ENCODE assay signal across 11 cellular contexts in the genomic region with DNA sequence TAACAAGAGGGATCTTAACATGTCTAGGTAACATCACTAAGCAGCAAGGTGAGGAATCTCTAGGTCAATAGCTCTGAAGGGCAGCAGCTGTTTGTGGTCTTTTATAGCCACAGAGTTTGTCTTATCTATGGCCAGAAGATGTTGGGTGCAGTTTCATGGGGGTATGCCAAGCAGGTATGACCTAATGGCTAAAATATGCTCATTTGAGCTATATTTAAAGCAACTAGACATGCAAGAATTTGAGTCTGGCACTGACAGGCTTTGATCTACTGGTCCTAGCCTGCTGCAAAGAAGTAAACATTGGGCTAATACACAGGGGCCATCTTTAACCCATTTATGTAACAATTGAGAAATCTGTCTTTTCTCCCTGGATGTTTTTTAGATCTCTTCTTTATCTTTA. TPM values are rescaled to one million over a fixed set of nuclear protein-coding genes. Genes with fewer than 3 reads are reported as not detected.
DNase-seq lines count a peak whose midpoint lies in the region; ATAC-seq and TF ChIP-seq lines count a peak whose summit lies in the region.
"Had no signal": no experiment of that assay in that cellular context is flagged by ENCODE, and none has a peak within 500 bp of the region (broad histone marks: within the 10 kb centered on the region; RNA-seq: fewer than 3 reads in every experiment).

No MANE protein-coding gene starts in this region.

- H3K36me3 Mint-ChIP-seq in immature natural killer cell = no peaks in the 10 kb centered on the region
- H3K36me3 Mint-ChIP-seq: naive thymus-derived CD8-positive, alpha-beta T cell had no signal

- H3K36me3 ChIP-seq in HEK293 (ENCODE audit: control insufficient read depth in 2 of 2, insufficient read depth in 1 of 2, low read length in 2 of 2) = no peaks in the 10 kb centered on the region
- no peaks in the 10 kb centered on the region for H3K36me3 ChIP-seq in skeletal muscle satellite cell (ENCODE audit: insufficient read depth, low read length)

- no peak overlapping the region for H3K27ac ChIP-seq in HEK293 (ENCODE audit: extremely low read depth, low read depth, low read length)
- no peak overlapping the region for H3K27ac ChIP-seq in foreskin keratinocyte

- H3K4me1 ChIP-seq in HEK293 (ENCODE audit: control insufficient read depth, insufficient read depth, low read length) = no peaks in the 10 kb centered on the region
- peaks cover 13% of the 10 kb centered on the region for H3K4me1 ChIP-seq in foreskin keratinocyte
- H3K4me1 ChIP-seq in skeletal muscle satellite cell (ENCODE audit: control insufficient read depth, insufficient read depth, low read length) = peaks cover 23% of the 10 kb centered on the region

- peak overlapping the region; percentile 53 for H3K4me2 ChIP-seq in skeletal muscle satellite cell (ENCODE audit: low read length)

- TF ChIP-seq CTCF in HEK293 (tag by site-specific recombination; IDR thresholded peaks at IDR 0.05) (no peak), foreskin keratinocyte (conservative IDR thresholded peaks at IDR 0.05) (no peak)

- no peak overlapping the region for H3K4me3 ChIP-seq in HEK293 (ENCODE audit: low read depth, low read length)
- no peak overlapping the region for H3K4me3 ChIP-seq in skeletal muscle satellite cell (ENCODE audit: low read length)

- intact Hi-C loops in posterior cingulate gyrus (cut with DNase I) = no loop called here

- POLR2A ChIA-PET in HEK293 (lab: Yijun Ruan, JAX) = interaction anchor here (1.0 to 1.7 kb wide), 5 partner anchors 8 to 239 kb away, joined by 3 to 40 read pairs (median 4); a partner anchor contains a TSS

- no peaks in the 10 kb centered on the region for H3K4me1 Mint-ChIP-seq in immature natural killer cell
- H3K4me1 Mint-ChIP-seq: naive thymus-derived CD8-positive, alpha-beta T cell had no signal

- H3K27me3 ChIP-seq in foreskin keratinocyte (no peaks in the 10 kb centered on the region), skeletal muscle satellite cell (ENCODE audit: control insufficient read depth, insufficient read depth, low read length) (no peaks in the 10 kb centered on the region)

- H3K9me3 ChIP-seq in HEK293 (ENCODE audit: control insufficient read depth, insufficient read depth, low read depth, low read length) (no peaks in the 10 kb centered on the region), skeletal muscle satellite cell (replicated peaks; ENCODE audit: low read length) (no peaks in the 10 kb centered on the region)

- peak; percentile 48 for ATAC-seq in foreskin keratinocyte
- ATAC-seq: naive thymus-derived CD8-positive, alpha-beta T cell had no signal

- H3K4me3 Mint-ChIP-seq in immature natural killer cell = no peak overlapping the region
- H3K4me3 Mint-ChIP-seq: activated T-helper 1 cell treated with anti-CD3 and anti-CD28 coated beads, Interleukin-12 subunit alpha, Interleukin-12 subunit beta, Interleukin-2, Interleukin-4 antibody, amounts not matched to agents 30 ng/mL and 10 ng/mL and 1 ng/mL, durations not matched to agents 14 hours and 24 hours and 36 hours; naive thymus-derived CD8-positive, alpha-beta T cell; T-helper 1 cell treated with Interleukin-12 subunit alpha and Interleukin-12 subunit beta and Interleukin-4 antibody, amounts not matched to agents 30 μg/mL and 1 μg/mL, for 36 hours had no signal

- peaks cover 1 to 11% (median 3%) of the 10 kb centered on the region in 3 donors for H3K27me3 Mint-ChIP-seq in immature natural killer cell (ENCODE audit: low read depth in 3 of 3)

- H3K27ac Mint-ChIP-seq in immature natural killer cell = no peak overlapping the region
- H3K27ac Mint-ChIP-seq: activated T-helper 1 cell treated with anti-CD3 and anti-CD28 coated beads, Interleukin-12 subunit alpha, Interleukin-12 subunit beta, Interleukin-2, Interleukin-4 antibody, amounts not matched to agents 30 ng/mL and 10 ng/mL and 1 ng/mL, durations not matched to agents 14 hours and 24 hours and 36 hours; naive thymus-derived CD8-positive, alpha-beta T cell; T-helper 1 cell treated with Interleukin-12 subunit alpha and Interleukin-12 subunit beta and Interleukin-4 antibody, amounts not matched to agents 30 μg/mL and 1 μg/mL, for 36 hours had no signal

- CTCF ChIA-PET in HEK293 (lab: Yijun Ruan, JAX) = no interaction called here

- peak overlapping the region; percentile 21 for H3K9ac ChIP-seq in skeletal muscle satellite cell (ENCODE audit: low read depth, low read length)

- no peaks in the 10 kb centered on the region for H3K9me3 Mint-ChIP-seq in immature natural killer cell
- H3K9me3 Mint-ChIP-seq: activated T-helper 1 cell treated with anti-CD3 and anti-CD28 coated beads, Interleukin-12 subunit alpha, Interleukin-12 subunit beta, Interleukin-2, Interleukin-4 antibody, amounts not matched to agents 30 ng/mL and 10 ng/mL and 1 ng/mL, durations not matched to agents 14 hours and 24 hours and 36 hours; naive thymus-derived CD8-positive, alpha-beta T cell; T-helper 1 cell treated with Interleukin-12 subunit alpha and Interleukin-12 subunit beta and Interleukin-4 antibody, amounts not matched to agents 30 μg/mL and 1 μg/mL, for 36 hours had no signal

- DNase-seq in T1000 (lab: John Stamatoyannopoulos, UW) (peak; percentile 57), foreskin keratinocyte (peak; percentile 80 to 88), posterior cingulate gyrus (no peak), cerebellar nuclear complex (lab: John Stamatoyannopoulos, UW) (no peak), immature natural killer cell (no peak), germinal center (ENCODE audit: low spot score) (no peak)
- DNase-seq: naive thymus-derived CD8-positive, alpha-beta T cell had no signal

TF ChIP-seq in HEK293, 187 proteins besides CTCF, POLR2A, EP300 and RAD21 (continues in another document):
- TF ChIP-seq, protein P1, sequence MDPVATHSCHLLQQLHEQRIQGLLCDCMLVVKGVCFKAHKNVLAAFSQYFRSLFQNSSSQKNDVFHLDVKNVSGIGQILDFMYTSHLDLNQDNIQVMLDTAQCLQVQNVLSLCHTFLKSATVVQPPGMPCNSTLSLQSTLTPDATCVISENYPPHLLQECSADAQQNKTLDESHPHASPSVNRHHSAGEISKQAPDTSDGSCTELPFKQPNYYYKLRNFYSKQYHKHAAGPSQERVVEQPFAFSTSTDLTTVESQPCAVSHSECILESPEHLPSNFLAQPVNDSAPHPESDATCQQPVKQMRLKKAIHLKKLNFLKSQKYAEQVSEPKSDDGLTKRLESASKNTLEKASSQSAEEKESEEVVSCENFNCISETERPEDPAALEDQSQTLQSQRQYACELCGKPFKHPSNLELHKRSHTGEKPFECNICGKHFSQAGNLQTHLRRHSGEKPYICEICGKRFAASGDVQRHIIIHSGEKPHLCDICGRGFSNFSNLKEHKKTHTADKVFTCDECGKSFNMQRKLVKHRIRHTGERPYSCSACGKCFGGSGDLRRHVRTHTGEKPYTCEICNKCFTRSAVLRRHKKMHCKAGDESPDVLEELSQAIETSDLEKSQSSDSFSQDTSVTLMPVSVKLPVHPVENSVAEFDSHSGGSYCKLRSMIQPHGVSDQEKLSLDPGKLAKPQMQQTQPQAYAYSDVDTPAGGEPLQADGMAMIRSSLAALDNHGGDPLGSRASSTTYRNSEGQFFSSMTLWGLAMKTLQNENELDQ (tag by site-specific recombination; IDR thresholded peaks at IDR 0.05; ENCODE audit: low read depth) = no peak
- TF ChIP-seq ZXDB (tag by site-specific recombination; IDR thresholded peaks at IDR 0.05) = no peak
- TF ChIP-seq, protein P2, sequence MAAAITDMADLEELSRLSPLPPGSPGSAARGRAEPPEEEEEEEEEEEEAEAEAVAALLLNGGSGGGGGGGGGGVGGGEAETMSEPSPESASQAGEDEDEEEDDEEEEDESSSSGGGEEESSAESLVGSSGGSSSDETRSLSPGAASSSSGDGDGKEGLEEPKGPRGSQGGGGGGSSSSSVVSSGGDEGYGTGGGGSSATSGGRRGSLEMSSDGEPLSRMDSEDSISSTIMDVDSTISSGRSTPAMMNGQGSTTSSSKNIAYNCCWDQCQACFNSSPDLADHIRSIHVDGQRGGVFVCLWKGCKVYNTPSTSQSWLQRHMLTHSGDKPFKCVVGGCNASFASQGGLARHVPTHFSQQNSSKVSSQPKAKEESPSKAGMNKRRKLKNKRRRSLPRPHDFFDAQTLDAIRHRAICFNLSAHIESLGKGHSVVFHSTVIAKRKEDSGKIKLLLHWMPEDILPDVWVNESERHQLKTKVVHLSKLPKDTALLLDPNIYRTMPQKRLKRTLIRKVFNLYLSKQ (tag by site-specific recombination; IDR thresholded peaks at IDR 0.05; ENCODE audit: borderline replicate concordance) = no peak
- TF ChIP-seq HOXD13 (CRISPR knock-in tag; IDR thresholded peaks at IDR 0.05; ENCODE audit: borderline replicate concordance) = peak; percentile 53; the same call in 1 of the 2 replicates
- TF ChIP-seq, protein P3, sequence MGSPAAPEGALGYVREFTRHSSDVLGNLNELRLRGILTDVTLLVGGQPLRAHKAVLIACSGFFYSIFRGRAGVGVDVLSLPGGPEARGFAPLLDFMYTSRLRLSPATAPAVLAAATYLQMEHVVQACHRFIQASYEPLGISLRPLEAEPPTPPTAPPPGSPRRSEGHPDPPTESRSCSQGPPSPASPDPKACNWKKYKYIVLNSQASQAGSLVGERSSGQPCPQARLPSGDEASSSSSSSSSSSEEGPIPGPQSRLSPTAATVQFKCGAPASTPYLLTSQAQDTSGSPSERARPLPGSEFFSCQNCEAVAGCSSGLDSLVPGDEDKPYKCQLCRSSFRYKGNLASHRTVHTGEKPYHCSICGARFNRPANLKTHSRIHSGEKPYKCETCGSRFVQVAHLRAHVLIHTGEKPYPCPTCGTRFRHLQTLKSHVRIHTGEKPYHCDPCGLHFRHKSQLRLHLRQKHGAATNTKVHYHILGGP (tag by site-specific recombination; IDR thresholded peaks at IDR 0.05) = no peak
- TF ChIP-seq, protein P4, sequence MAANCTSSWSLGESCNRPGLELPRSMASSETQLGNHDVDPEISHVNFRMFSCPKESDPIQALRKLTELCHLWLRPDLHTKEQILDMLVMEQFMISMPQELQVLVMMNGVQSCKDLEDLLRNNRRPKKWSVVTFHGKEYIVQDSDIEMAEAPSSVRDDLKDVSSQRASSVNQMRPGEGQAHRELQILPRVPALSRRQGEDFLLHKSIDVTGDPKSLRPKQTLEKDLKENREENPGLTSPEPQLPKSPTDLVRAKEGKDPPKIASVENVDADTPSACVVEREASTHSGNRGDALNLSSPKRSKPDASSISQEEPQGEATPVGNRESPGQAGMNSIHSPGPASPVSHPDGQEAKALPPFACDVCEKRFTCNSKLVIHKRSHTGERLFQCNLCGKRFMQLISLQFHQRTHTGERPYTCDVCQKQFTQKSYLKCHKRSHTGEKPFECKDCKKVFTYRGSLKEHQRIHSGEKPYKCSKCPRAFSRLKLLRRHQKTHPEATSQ (tag by site-specific recombination; IDR thresholded peaks at IDR 0.05) = no peak
- TF ChIP-seq ZNF311 (tag by site-specific recombination; IDR thresholded peaks at IDR 0.05; ENCODE audit: borderline replicate concordance) = no peak
- no peak for TF ChIP-seq ZEB2 (tag by site-specific recombination; IDR thresholded peaks at IDR 0.05)
- no peak for TF ChIP-seq ZNF423 (tag by site-specific recombination; IDR thresholded peaks at IDR 0.05)

RNA-seq across cellular contexts. Expression of a gene that starts 13.9 kb away (rescaled TPM):
- total RNA-seq in foreskin keratinocyte = 157 and 178 TPM in 2 replicates
- polyA plus RNA-seq in foreskin keratinocyte (96.5 and 100 TPM in 2 replicates), immature natural killer cell (100 to 1,000 TPM; 132 to 263 (median 151) TPM)
- 244 and 437 TPM in 2 replicates for total RNA-seq in skeletal muscle satellite cell (2012; rRNA removed)

Comparison
In these comparisons a context has a peak if more than half of its experiments do, and no peak if none do; other contexts are left out.
1. DNase-seq: peak in T1000 (single experiment) and foreskin keratinocyte (2 of 2); none in posterior cingulate gyrus (0 of 10), cerebellar nuclear complex (0 of 2), immature natural killer cell (0 of 3) and germinal center (single experiment).